ENCODE assay signal across 15 cellular contexts in the genomic region with DNA sequence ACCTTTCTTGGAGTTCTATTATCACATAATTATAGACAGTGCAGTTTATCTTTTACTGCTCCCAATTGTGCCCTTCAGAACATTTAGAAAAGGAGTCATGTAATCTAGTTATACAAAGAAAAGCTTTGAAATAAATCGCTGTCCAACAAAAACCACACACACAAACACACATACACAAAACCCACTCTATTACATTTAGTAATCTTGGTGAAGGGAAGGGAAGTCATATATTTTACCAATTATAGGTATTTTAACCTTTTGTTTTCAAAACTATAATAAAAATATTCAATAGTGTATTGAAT. TPM values are rescaled to one million over a fixed set of nuclear protein-coding genes. Genes with fewer than 3 reads are reported as not detected.
DNase-seq lines count a peak whose midpoint lies in the region; ATAC-seq and TF ChIP-seq lines count a peak whose summit lies in the region.
"Had no signal": no experiment of that assay in that cellular context is flagged by ENCODE, and none has a peak within 500 bp of the region (broad histone marks: within the 10 kb centered on the region; RNA-seq: fewer than 3 reads in every experiment).

No MANE protein-coding gene starts in this region.

- CTCF ChIA-PET in CD8-positive, alpha-beta memory T cell (lab: Charles Lee), result no interaction called here
- CTCF ChIA-PET in activated CD4-positive, alpha-beta T cell treated with anti-CD3 and anti-CD28 coated beads for 36 hours (lab: Charles Lee), result interaction anchor here (1.0 kb wide), 1 partner anchor 29 kb away, joined by 3 read pairs; no protein-coding TSS in a partner anchor

- DNase-seq in CD8-positive, alpha-beta memory T cell, result no peak
- DNase-seq in Peyer's patch (no peak), esophagus squamous epithelium (lab: John Stamatoyannopoulos, UW) (no peak), smooth muscle cell (lab: John Stamatoyannopoulos, UW; ENCODE audit: unreplicated experiment) (no peak), cerebellar cortex (ENCODE audit: low spot score) (no peak)
- no peak for DNase-seq in activated CD4-positive, alpha-beta T cell treated with anti-CD3 and anti-CD28 coated beads for 36 hours
- DNase-seq: DMS 273 treated with DMSO at 0.1 percent for 48 hours, Kasumi-1, NCI-H1417, NCI-H1930, NCI-H510A, NCI-H82, Right ventricle myocardium superior had no signal

- no peak for ATAC-seq in GM18520 (IDR thresholded peaks at IDR 0.05; ENCODE audit: unreplicated experiment)
- ATAC-seq in activated CD4-positive, alpha-beta T cell treated with anti-CD3 and anti-CD28 coated beads for 36 hours, result no peak

- intact Hi-C loops in esophagus squamous epithelium (cut with DNase I), result no loop called here
- intact Hi-C loops in activated CD4-positive, alpha-beta T cell treated with anti-CD3 and anti-CD28 coated beads for 36 hours (cut with DNase I, micrococcal nuclease), result no loop called here

- H3K27me3 ChIP-seq in CD8-positive, alpha-beta memory T cell (ENCODE audit: insufficient read depth, low read length, poor library complexity, severe bottlenecking), result no peaks in the 10 kb centered on the region
- H3K27me3 ChIP-seq in Peyer's patch, result no peaks in the 10 kb centered on the region
- no peaks in the 10 kb centered on the region for H3K27me3 ChIP-seq in esophagus squamous epithelium
- no peaks in the 10 kb centered on the region for H3K27me3 ChIP-seq in smooth muscle cell (ENCODE audit: low read depth)
- H3K27me3 ChIP-seq: BLaER1 had no signal

- peak overlapping the region; percentile 56 for H2AFZ ChIP-seq in smooth muscle cell (ENCODE audit: low read depth)

- H3K9ac ChIP-seq in smooth muscle cell (ENCODE audit: low read depth), result no peak overlapping the region
- H3K9ac ChIP-seq: BLaER1 had no signal

- H3K4me1 ChIP-seq in CD8-positive, alpha-beta memory T cell (ENCODE audit: insufficient read depth, low read length), result peaks cover 4% of the 10 kb centered on the region
- H3K4me1 ChIP-seq in Peyer's patch (peaks cover 0 to 54% (median 0%) of the 10 kb centered on the region in 4 donors), esophagus squamous epithelium (peaks cover 34 to 77% (median 41%) of the 10 kb centered on the region in 3 donors), smooth muscle cell (ENCODE audit: low read depth) (peaks cover 49% of the 10 kb centered on the region)
- H3K4me1 ChIP-seq: BLaER1 had no signal

- peaks cover 13 to 20% (median 16%) of the 10 kb centered on the region in 3 donors for H3K4me1 Mint-ChIP-seq in CD8-positive, alpha-beta memory T cell
- H3K4me1 Mint-ChIP-seq in activated CD4-positive, alpha-beta T cell treated with anti-CD3 and anti-CD28 coated beads for 36 hours, result peaks cover 16% of the 10 kb centered on the region

- H3K4me3 Mint-ChIP-seq in CD8-positive, alpha-beta memory T cell, result no peak overlapping the region
- no peak overlapping the region for H3K4me3 Mint-ChIP-seq in activated CD4-positive, alpha-beta T cell treated with anti-CD3 and anti-CD28 coated beads for 36 hours

- POLR2A ChIA-PET in CD8-positive, alpha-beta memory T cell (lab: Charles Lee), result no interaction called here
- POLR2A ChIA-PET in activated CD4-positive, alpha-beta T cell treated with anti-CD3 and anti-CD28 coated beads for 36 hours (lab: Charles Lee), result interaction anchor here (0.6 kb wide), 1 partner anchor 970 kb away, joined by 3 read pairs; no protein-coding TSS in a partner anchor

- no peaks in the 10 kb centered on the region for H3K79me2 ChIP-seq in smooth muscle cell (ENCODE audit: low read depth)

- no peaks in the 10 kb centered on the region for H3K36me3 ChIP-seq in CD8-positive, alpha-beta memory T cell (ENCODE audit: insufficient read depth, low read length)
- H3K36me3 ChIP-seq in Peyer's patch (no peaks in the 10 kb centered on the region), esophagus squamous epithelium (no peaks in the 10 kb centered on the region), smooth muscle cell (ENCODE audit: low read depth) (no peaks in the 10 kb centered on the region)
- H3K36me3 ChIP-seq: BLaER1 had no signal

- H3K27ac ChIP-seq in CD8-positive, alpha-beta memory T cell (ENCODE audit: low read depth, low read length), result peak overlapping the region; percentile 64
- H3K27ac ChIP-seq in Peyer's patch, result peak overlapping the region in 3 of 4 donors; percentile 34 to 82 (median 77)
- H3K27ac ChIP-seq in esophagus squamous epithelium, result peak overlapping the region in 3 of 4 donors; percentile 10 to 92 (median 91)
- H3K27ac ChIP-seq in smooth muscle cell (ENCODE audit: low read depth), result peak overlapping the region; percentile 85
- H3K27ac ChIP-seq: BLaER1 had no signal

- no peak overlapping the region for H3K27ac Mint-ChIP-seq in CD8-positive, alpha-beta memory T cell
- H3K27ac Mint-ChIP-seq in activated CD4-positive, alpha-beta T cell treated with anti-CD3 and anti-CD28 coated beads for 36 hours, result no peak overlapping the region

- H3F3A ChIP-seq in smooth muscle cell (ENCODE audit: low read depth), result peaks cover 13% of the 10 kb centered on the region

- no peak overlapping the region for H3K4me3 ChIP-seq in CD8-positive, alpha-beta memory T cell (ENCODE audit: low read length)
- H3K4me3 ChIP-seq in Peyer's patch, result no peak overlapping the region
- H3K4me3 ChIP-seq in esophagus squamous epithelium, result no peak overlapping the region
- no peak overlapping the region for H3K4me3 ChIP-seq in smooth muscle cell
- H3K4me3 ChIP-seq: BLaER1 had no signal

- H3K36me3 Mint-ChIP-seq in CD8-positive, alpha-beta memory T cell, result peaks cover 0 to 2% (median 0%) of the 10 kb centered on the region in 3 donors
- H3K36me3 Mint-ChIP-seq in activated CD4-positive, alpha-beta T cell treated with anti-CD3 and anti-CD28 coated beads for 36 hours (ENCODE audit: low read depth), result no peaks in the 10 kb centered on the region

- 88 to 97% methylated on average over 1 of the region's 1 CpG for WGBS in esophagus squamous epithelium, 2 donors
- 79% methylated on average over 1 of the region's 1 CpG for WGBS in smooth muscle cell (ENCODE audit: low lambda C conversion rate)

- no peaks in the 10 kb centered on the region for H4K20me1 ChIP-seq in smooth muscle cell (ENCODE audit: low read depth)
- H4K20me1 ChIP-seq: BLaER1 had no signal

- H3K9me3 ChIP-seq in CD8-positive, alpha-beta memory T cell (ENCODE audit: low read length), result no peaks in the 10 kb centered on the region
- H3K9me3 ChIP-seq in Peyer's patch, result no peaks in the 10 kb centered on the region
- H3K9me3 ChIP-seq in esophagus squamous epithelium, result no peaks in the 10 kb centered on the region
- H3K9me3 ChIP-seq in smooth muscle cell (replicated peaks; ENCODE audit: low read depth), result no peaks in the 10 kb centered on the region
- H3K9me3 ChIP-seq: BLaER1 had no signal

- no peaks in the 10 kb centered on the region for H3K9me3 Mint-ChIP-seq in CD8-positive, alpha-beta memory T cell
- H3K9me3 Mint-ChIP-seq in activated CD4-positive, alpha-beta T cell treated with anti-CD3 and anti-CD28 coated beads for 36 hours (ENCODE audit: low read depth), result no peaks in the 10 kb centered on the region

- no peaks in the 10 kb centered on the region for H3K27me3 Mint-ChIP-seq in CD8-positive, alpha-beta memory T cell
- H3K27me3 Mint-ChIP-seq in activated CD4-positive, alpha-beta T cell treated with anti-CD3 and anti-CD28 coated beads for 36 hours, result no peaks in the 10 kb centered on the region

- TF ChIP-seq POLR2A in Peyer's patch (IDR thresholded peaks at IDR 0.05) (no peak), esophagus squamous epithelium (IDR thresholded peaks at IDR 0.05) (no peak)

- peak overlapping the region; percentile 84 for H3K4me2 ChIP-seq in smooth muscle cell
- H3K4me2 ChIP-seq: BLaER1 had no signal

- no peak for TF ChIP-seq CTCF in Peyer's patch (IDR thresholded peaks at IDR 0.05)
- no peak for TF ChIP-seq CTCF in esophagus squamous epithelium (IDR thresholded peaks at IDR 0.05)
- no peak for TF ChIP-seq CTCF in smooth muscle cell (IDR thresholded peaks at IDR 0.05; ENCODE audit: borderline replicate concordance, insufficient read depth, poor library complexity, severe bottlenecking)

RNA-seq across cellular contexts. Expression of a gene that starts 27.0 kb away (rescaled TPM):
- total RNA-seq in CD8-positive, alpha-beta memory T cell, result 10 to 100 TPM; 10.6 to 11.6 TPM
- 50.3 TPM for polyA plus RNA-seq in CD8-positive, alpha-beta memory T cell
- total RNA-seq in Peyer's patch (100 to 1,000 TPM in 2 of 4 donors, 10 to 100 TPM in 2; 35.5 to 112 (median 85.6) TPM), esophagus squamous epithelium (100 to 1,000 TPM in 1 of 4 donors, 10 to 100 TPM in 3; 40.5 to 102 (median 48.5) TPM), smooth muscle cell (86.6 and 112 TPM in 2 replicates)
- 97.3 and 113 TPM in 2 replicates for polyA plus RNA-seq in smooth muscle cell
- 10 to 100 TPM in 1 of 2 experiments, 1 to 10 TPM in 1; 7.5 to 10.4 TPM for total RNA-seq in activated CD4-positive, alpha-beta T cell treated with anti-CD3 and anti-CD28 coated beads for 36 hours
